12 cellular contexts compared by ENCODE assay signal in the genomic region with DNA sequence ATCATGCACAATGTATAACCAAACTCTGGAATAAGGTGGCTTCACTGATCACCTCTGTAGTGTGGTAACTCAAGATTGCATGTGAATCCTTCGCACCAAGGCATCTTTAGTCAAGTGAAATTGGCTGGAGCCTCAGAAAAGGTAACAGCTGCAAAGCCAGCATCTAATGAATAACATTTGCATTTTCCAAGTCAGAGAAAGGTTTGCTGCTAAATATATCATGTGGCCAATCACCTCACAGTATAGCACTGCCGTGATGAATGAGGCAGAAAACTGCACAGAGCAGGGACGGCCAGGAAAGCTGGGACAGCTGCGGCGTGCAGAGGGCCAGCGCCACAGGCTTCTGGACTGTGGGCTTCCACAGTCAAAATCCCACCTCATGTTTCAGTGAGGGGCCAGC. TPM values are rescaled to one million over a fixed set of nuclear protein-coding genes. Genes with fewer than 3 reads are reported as not detected.
DNase-seq lines count a peak whose midpoint lies in the region; ATAC-seq, FAIRE-seq and TF ChIP-seq lines count a peak whose summit lies in the region.
"Had no signal": no experiment of that assay in that cellular context is flagged by ENCODE, and none has a peak within 500 bp of the region (broad histone marks: within the 10 kb centered on the region; RNA-seq: fewer than 3 reads in every experiment).

No MANE protein-coding gene starts in this region.

- RAD21 ChIA-PET in GM12878 (lab: Charles Lee; ENCODE audit: unreplicated experiment): interaction anchor here (1.4 to 6.1 kb wide), 3 partner anchors 9 to 68 kb away, joined by 6 to 29 read pairs (median 6); a partner anchor contains a TSS

- CTCF ChIA-PET in GM12878 (lab: Yijun Ruan, JAX): interaction anchor here (1.4 to 1.7 kb wide), 2 partner anchors 21 to 163 kb away, joined by 3 to 6 read pairs; no protein-coding TSS in a partner anchor

- H3K9me3 ChIP-seq in GM12878 (replicated peaks; ENCODE audit: control insufficient read depth, insufficient read depth, low read length): no peaks in the 10 kb centered on the region
- no peaks in the 10 kb centered on the region for H3K9me3 ChIP-seq in breast epithelium
- H3K9me3 ChIP-seq in esophagus muscularis mucosa: no peaks in the 10 kb centered on the region
- H3K9me3 ChIP-seq: stomach had no signal

- intact Hi-C loops in GM12878 (cut with micrococcal nuclease; ENCODE audit: unreplicated experiment) (loop anchor here (5.0 kb wide), 1 partner anchor 171 kb away; no protein-coding TSS in a partner anchor), breast epithelium (cut with DNase I; ENCODE audit: low total_unique reads) (loop anchor here (5.0 kb wide), 1 partner anchor 789 kb away; no protein-coding TSS in a partner anchor), esophagus muscularis mucosa (cut with DNase I) (loop anchor here (10.0 kb wide), 2 partner anchors 117 to 407 kb away; no protein-coding TSS in a partner anchor)

- TF ChIP-seq RAD21 in GM12878 (IDR thresholded peaks at IDR 0.05; ENCODE audit: insufficient read depth, low read depth, low read length): no peak

- DNase-seq in GM13977 (ENCODE audit: low spot score): peak; percentile 32
- no peak for DNase-seq in GM12878 (ENCODE audit: low read depth, low spot score)
- DNase-seq in H54 (ENCODE audit: insufficient read length, low spot score): no peak
- no peak for DNase-seq in breast epithelium (ENCODE audit: low spot score in 2 of 2)
- DNase-seq in esophagus muscularis mucosa (ENCODE audit: extremely low spot score): no peak
- no peak for DNase-seq in SKM-1 (lab: John Stamatoyannopoulos, UW; ENCODE audit: unreplicated experiment)
- DNase-seq: activated CD8-positive, alpha-beta memory T cell treated with anti-CD3 and anti-CD28 coated beads, Interleukin-2, amount 50 U/mL, for 4 hours; CD4-positive, CD25-positive, alpha-beta regulatory T cell; stomach had no signal

- peak; percentile 23 for FAIRE-seq in GM12878 (lab: Jason Lieb, UNC)
- FAIRE-seq in H54 (lab: Jason Lieb, UNC): no peak

- H3K36me3 ChIP-seq in GM12878 (ENCODE audit: control insufficient read depth in 2 of 2, insufficient read depth in 2 of 2, low read length in 1 of 2): no peaks in the 10 kb centered on the region
- H3K36me3 ChIP-seq in breast epithelium: no peaks in the 10 kb centered on the region
- H3K36me3 ChIP-seq in esophagus muscularis mucosa: peaks cover 0 to 5% (median 0%) of the 10 kb centered on the region in 4 donors

- WGBS in GM12878 (ENCODE audit: insufficient coverage, insufficient replicate concordance, low lambda C conversion rate, missing lambda C conversion rate): 80% methylated on average over 6 of the region's 6 CpGs
- WGBS in esophagus muscularis mucosa: 90% methylated on average over 6 of the region's 6 CpGs

- H3K27ac ChIP-seq in GM12878 (ENCODE audit: control insufficient read depth, insufficient read depth) (peak overlapping the region; percentile 62), breast epithelium (no peak overlapping the region), esophagus muscularis mucosa (replicated peaks in 1 of 4) (no peak overlapping the region)
- H3K27ac ChIP-seq: coronary artery, stomach had no signal

- peaks cover 82% of the 10 kb centered on the region for H3K79me2 ChIP-seq in GM12878 (ENCODE audit: control insufficient read depth, insufficient read depth, low read length)

- in situ Hi-C loops in GM13977 (cut with MboI; ENCODE audit: low pct_unique_long_range_greater_than_20kb, low sequenced_read_pairs, unreplicated experiment): loop anchor here (10.0 to 25.0 kb wide), 2 partner anchors 167 to 514 kb away; no protein-coding TSS in a partner anchor
- in situ Hi-C loops in GM12878 (cut with MboI): no loop called here

- H3K4me1 ChIP-seq in GM12878 (ENCODE audit: control insufficient read depth, insufficient read depth, low read length): peaks cover 59% of the 10 kb centered on the region
- no peaks in the 10 kb centered on the region for H3K4me1 ChIP-seq in breast epithelium
- H3K4me1 ChIP-seq in esophagus muscularis mucosa: peaks cover 0 to 37% (median 17%) of the 10 kb centered on the region in 4 donors

- TF ChIP-seq CTCF in GM13977 (IDR thresholded peaks at IDR 0.05; ENCODE audit: extremely low read depth, insufficient read depth, missing control alignments) (no peak), GM12878 (IDR thresholded peaks at IDR 0.05 in 2 of 3, conservative IDR thresholded peaks at IDR 0.05 in 1 of 3; ENCODE audit: control insufficient read depth in 2 of 3, extremely low read depth in 1 of 3, insufficient read depth in 1 of 3, low read depth in 3 of 3, low read length in 3 of 3) (no peak), breast epithelium (IDR thresholded peaks at IDR 0.05) (no peak), esophagus muscularis mucosa (IDR thresholded peaks at IDR 0.05) (no peak)

- POLR2A ChIA-PET in GM12878 (lab: Charles Lee): interaction anchor here (0.6 to 2.0 kb wide), 9 partner anchors 9 to 167 kb away, joined by 3 to 10 read pairs (median 4); a partner anchor contains a TSS

- H3K4me2 ChIP-seq in GM12878 (ENCODE audit: control insufficient read depth, insufficient read depth): peak overlapping the region; percentile 64

- H2AFZ ChIP-seq in GM12878 (ENCODE audit: control insufficient read depth, low read depth, low read length): no peak overlapping the region

- no peak for TF ChIP-seq EP300 in GM12878 (IDR thresholded peaks at IDR 0.05; ENCODE audit: borderline replicate concordance in 1 of 2, control insufficient read depth in 1 of 2, low read depth in 2 of 2, low read length in 2 of 2)
- no peak for TF ChIP-seq EP300 in esophagus muscularis mucosa (IDR thresholded peaks at IDR 0.05)

- H3K27me3 ChIP-seq in GM12878 (replicated peaks in 1 of 2; ENCODE audit: control insufficient read depth in 2 of 2, insufficient read depth in 2 of 2, low read length in 1 of 2): no peaks in the 10 kb centered on the region
- no peaks in the 10 kb centered on the region for H3K27me3 ChIP-seq in breast epithelium
- no peaks in the 10 kb centered on the region for H3K27me3 ChIP-seq in esophagus muscularis mucosa
- H3K27me3 ChIP-seq: stomach had no signal

- peak overlapping the region; percentile 16; the same call in 1 of the 2 replicates for H3K4me3 ChIP-seq in GM12878
- H3K4me3 ChIP-seq in breast epithelium: no peak overlapping the region
- H3K4me3 ChIP-seq in esophagus muscularis mucosa: no peak overlapping the region
- H3K4me3 ChIP-seq: coronary artery, stomach had no signal

- H4K20me1 ChIP-seq in GM12878 (ENCODE audit: control insufficient read depth, insufficient read depth): no peaks in the 10 kb centered on the region

- SMC1A ChIA-PET in GM12878 (lab: Charles Lee; ENCODE audit: uncharacterized antibody, unreplicated experiment): interaction anchor here (0.6 to 2.4 kb wide), 3 partner anchors 8 to 826 kb away, joined by 3 to 9 read pairs (median 7); no protein-coding TSS in a partner anchor

- peak overlapping the region; percentile 8; the same call in 1 of the 2 replicates for H3K9ac ChIP-seq in GM12878 (ENCODE audit: control insufficient read depth, insufficient read depth, low read length)

- ATAC-seq in GM21360 (IDR thresholded peaks at IDR 0.05; ENCODE audit: unreplicated experiment) (peak; percentile 53), HG03103 (IDR thresholded peaks at IDR 0.05; ENCODE audit: low read depth, unreplicated experiment) (peak; percentile 61), GM12878 (peak; percentile 58)

- TF ChIP-seq POLR2A in GM12878 (IDR thresholded peaks at IDR 0.05; ENCODE audit: low read depth, low read length) (peak; percentile 57; the same call in 1 of the 2 replicates), H54 (IDR thresholded peaks at IDR 0.05; ENCODE audit: low read depth, low read length) (no peak), breast epithelium (IDR thresholded peaks at IDR 0.05) (no peak), esophagus muscularis mucosa (IDR thresholded peaks at IDR 0.05; ENCODE audit: low read depth) (no peak)

- no TSS peak for BruUV-seq in GM12878 (replicated peaks; lab: Mats Ljungman, UMichigan)

RNA-seq across cellular contexts. Expression of a gene that starts 18.5 kb away (rescaled TPM):
- total RNA-seq in GM12878 (2013; cell fraction: nucleolus; rRNA removed): 151 and 157 TPM in 2 replicates
- total RNA-seq in GM12878 (2014; rRNA removed): 113 and 117 TPM in 2 replicates
- total RNA-seq in GM12878 (2014; rRNA removed; fragmentation: Illumina TruSeq; extraction: Trizol): 114 and 119 TPM in 2 replicates
- total RNA-seq in GM12878 (2021): 95.3 and 96.1 TPM in 2 replicates
- 40.3 TPM for polyA plus RNA-seq in GM12878 (2011; ENCODE audit: low read depth)
- 128 and 139 TPM in 2 replicates for polyA plus RNA-seq in GM12878 (2011; rRNA removed)
- polyA plus RNA-seq in GM12878 (2011; cell fraction: cytosol; rRNA removed): 92.2 and 96.2 TPM in 2 replicates
- polyA plus RNA-seq in GM12878 (2011; cell fraction: nucleus; rRNA removed): 68.8 and 72.8 TPM in 2 replicates
- 46.0 and 55.8 TPM in 2 replicates for polyA plus RNA-seq in GM12878 (2012)
- polyA plus RNA-seq in GM12878 (2014; fragmentation: Illumina TruSeq; extraction: Trizol): 125 and 140 TPM in 2 replicates
- polyA plus RNA-seq in GM12878 (2014; fragmentation: Nextera tagmentation; extraction: Ambion mirVana): 10 to 100 TPM; 61.0 to 88.9 TPM
- 84.7 and 89.9 TPM in 2 replicates for polyA plus RNA-seq in GM12878 (2014; rRNA removed)
- 10 to 100 TPM; 77.1 to 80.0 TPM for polyA plus RNA-seq in GM12878 (2016; fragmentation: Nextera tagmentation; extraction: Ambion mirVana)
- polyA minus RNA-seq in GM12878 (2011; rRNA and poly(A)+ RNA removed): 98.5 and 103 TPM in 2 replicates
- polyA minus RNA-seq in GM12878 (2011; cell fraction: cytosol; rRNA and poly(A)+ RNA removed): 41.7 and 54.2 TPM in 2 replicates
- 55.2 and 96.8 TPM in 2 replicates for polyA minus RNA-seq in GM12878 (2011; cell fraction: nucleus; rRNA and poly(A)+ RNA removed)
- total RNA-seq in breast epithelium: 10 to 100 TPM; 47.8 to 71.3 (median 51.8) TPM
- total RNA-seq in esophagus muscularis mucosa: 10 to 100 TPM; 38.6 to 53.5 (median 45.7) TPM

RNA-seq across cellular contexts. Expression of a gene that starts 18.6 kb away (rescaled TPM):
- total RNA-seq in GM12878 (2013; cell fraction: nucleolus; rRNA removed): 37.6 and 44.3 TPM in 2 replicates
- 10.5 and 13.1 TPM in 2 replicates for total RNA-seq in GM12878 (2014; rRNA removed)
- total RNA-seq in GM12878 (2014; rRNA removed; fragmentation: Illumina TruSeq; extraction: Trizol): 8.7 and 9.9 TPM in 2 replicates
- total RNA-seq in GM12878 (2021): 13.6 and 14.7 TPM in 2 replicates
- 4.2 TPM for polyA plus RNA-seq in GM12878 (2011; ENCODE audit: low read depth)
- polyA plus RNA-seq in GM12878 (2011; rRNA removed): 14.8 and 17.9 TPM in 2 replicates
- 8.3 and 9.0 TPM in 2 replicates for polyA plus RNA-seq in GM12878 (2011; cell fraction: cytosol; rRNA removed)
- polyA plus RNA-seq in GM12878 (2011; cell fraction: nucleus; rRNA removed): 21.8 and 22.2 TPM in 2 replicates
- 4.1 and 6.9 TPM in 2 replicates for polyA plus RNA-seq in GM12878 (2012)
- 12.0 and 12.4 TPM in 2 replicates for polyA plus RNA-seq in GM12878 (2014; fragmentation: Illumina TruSeq; extraction: Trizol)
- 10 to 100 TPM in 1 of 2 experiments, 1 to 10 TPM in 1; 9.1 to 11.0 TPM for polyA plus RNA-seq in GM12878 (2014; fragmentation: Nextera tagmentation; extraction: Ambion mirVana)
- 10.2 and 12.8 TPM in 2 replicates for polyA plus RNA-seq in GM12878 (2014; rRNA removed)
- polyA plus RNA-seq in GM12878 (2016; fragmentation: Nextera tagmentation; extraction: Ambion mirVana): 10 to 100 TPM; 11.8 to 15.0 TPM
- 12.6 and 14.7 TPM in 2 replicates for polyA minus RNA-seq in GM12878 (2011; rRNA and poly(A)+ RNA removed)
- polyA minus RNA-seq in GM12878 (2011; cell fraction: cytosol; rRNA and poly(A)+ RNA removed): 3.7 and 3.9 TPM in 2 replicates
- 10.6 and 17.6 TPM in 2 replicates for polyA minus RNA-seq in GM12878 (2011; cell fraction: nucleus; rRNA and poly(A)+ RNA removed)
- total RNA-seq in breast epithelium: 10 to 100 TPM in 1 of 3 donors, 1 to 10 TPM in 2; 5.6 to 10.1 (median 7.5) TPM
- 1 to 10 TPM; 3.5 to 7.1 (median 5.8) TPM for total RNA-seq in esophagus muscularis mucosa
